In genomic region chr2:135299656-135300244, GRCh38 we compare ENCODE assay signal across 11 cellular contexts.
DNase-seq lines count a peak whose midpoint lies in the region; ATAC-seq, FAIRE-seq and TF ChIP-seq lines count a peak whose summit lies in the region.
"Had no signal": no experiment of that assay in that cellular context is flagged by ENCODE, and none has a peak within 500 bp of the region (broad histone marks: within the 10 kb centered on the region; RNA-seq: fewer than 3 reads in every experiment).

No MANE protein-coding gene starts in this region.

- H3K27me3 ChIP-seq in keratinocyte (ENCODE audit: control insufficient read depth, extremely low read depth, insufficient read depth, low read length): no peaks in the 10 kb centered on the region
- no peaks in the 10 kb centered on the region for H3K27me3 ChIP-seq in neuronal stem cell (ENCODE audit: control insufficient read depth in 3 of 3, insufficient read depth in 3 of 3, low read depth in 1 of 3, low read length in 3 of 3)

- H3K4me2 ChIP-seq in keratinocyte (ENCODE audit: control insufficient read depth, extremely low read depth, insufficient read depth, low read depth, low read length) (peak overlapping the region; percentile 46), neuronal stem cell (ENCODE audit: insufficient read depth, low read length, poor library complexity, severe bottlenecking) (no peak overlapping the region)

- peaks cover 6% of the 10 kb centered on the region for H3K36me3 Mint-ChIP-seq in T-helper 2 cell treated with Interferon-gamma antibody and Interleukin-4, amounts not matched to agents 5 μg/mL and 100 μg/mL, for 36 hours (ENCODE audit: low read depth)

- no CpG with 5 or more reads among the region's 1 CpG for WGBS in neuronal stem cell (ENCODE audit: extremely low coverage in 2 of 2, insufficient read length in 2 of 2, insufficient replicate concordance in 1 of 2), 2 donors

- no peak overlapping the region for H3K27ac Mint-ChIP-seq in T-helper 2 cell treated with Interferon-gamma antibody and Interleukin-4, amounts not matched to agents 5 μg/mL and 100 μg/mL, for 36 hours
- H3K27ac Mint-ChIP-seq: activated CD8-positive, alpha-beta T cell treated with anti-CD3 and anti-CD28 coated beads for 36 hours had no signal

- H3K79me1 ChIP-seq in neuronal stem cell (ENCODE audit: low read depth, low read length): no peaks in the 10 kb centered on the region

- H3K4me1 Mint-ChIP-seq in T-helper 2 cell treated with Interferon-gamma antibody and Interleukin-4, amounts not matched to agents 5 μg/mL and 100 μg/mL, for 36 hours (ENCODE audit: low read depth): peaks cover 7% of the 10 kb centered on the region

- no peak overlapping the region for H4K91ac ChIP-seq in neuronal stem cell (ENCODE audit: low read depth, low read length, poor library complexity)

- H3K14ac ChIP-seq in neuronal stem cell (ENCODE audit: low read length): no peak overlapping the region

- H2AFZ ChIP-seq in keratinocyte (ENCODE audit: control insufficient read depth, low read length) (no peak overlapping the region), neuronal stem cell (ENCODE audit: low read length) (no peak overlapping the region)
- H2AFZ ChIP-seq: parathyroid adenoma had no signal

- H2BK12ac ChIP-seq in neuronal stem cell (ENCODE audit: low read length): no peak overlapping the region

- no peaks in the 10 kb centered on the region for H3K9me3 ChIP-seq in keratinocyte (ENCODE audit: control insufficient read depth, low read depth, low read length)
- peaks cover 9 to 17% of the 10 kb centered on the region in 2 donors for H3K9me3 ChIP-seq in neuronal stem cell (replicated peaks in 1 of 2; ENCODE audit: control insufficient read depth in 2 of 2, insufficient read depth in 1 of 2, low read depth in 1 of 2, low read length in 2 of 2)

- H3K9me1 ChIP-seq in keratinocyte (ENCODE audit: control insufficient read depth, extremely low read depth, insufficient read depth, low read length): no peaks in the 10 kb centered on the region

- H3K18ac ChIP-seq in neuronal stem cell (ENCODE audit: low read length): no peak overlapping the region

- FAIRE-seq in GM18507 (lab: Jason Lieb, UNC) (peak; percentile 38), keratinocyte (lab: Jason Lieb, UNC) (no peak)

- H3K36me3 ChIP-seq in keratinocyte (ENCODE audit: control insufficient read depth in 2 of 2, extremely low read depth in 1 of 2, insufficient read depth in 2 of 2, low read length in 2 of 2): no peaks in the 10 kb centered on the region
- peaks cover 6 to 12% of the 10 kb centered on the region in 2 donors for H3K36me3 ChIP-seq in neuronal stem cell (replicated peaks in 1 of 2; ENCODE audit: control insufficient read depth in 2 of 2, insufficient read depth in 2 of 2, low read length in 2 of 2)

- no peak overlapping the region for H3K27ac ChIP-seq in keratinocyte (ENCODE audit: control insufficient read depth, insufficient read depth, low read length)
- H3K27ac ChIP-seq in neuronal stem cell (replicated peaks; ENCODE audit: low read length): no peak overlapping the region
- H3K27ac ChIP-seq: parathyroid adenoma, RWPE1 had no signal

- no peak overlapping the region for H3K9ac ChIP-seq in keratinocyte (ENCODE audit: control insufficient read depth, extremely low read depth, insufficient read depth, low read length)
- no peak overlapping the region for H3K9ac ChIP-seq in neuronal stem cell (ENCODE audit: low read depth, low read length, poor library complexity)
- H3K9ac ChIP-seq: parathyroid adenoma had no signal

- no peak overlapping the region for H4K8ac ChIP-seq in neuronal stem cell (ENCODE audit: low read depth, low read length)

- DNase-seq in GM18507 (ENCODE audit: extremely low spot score, insufficient read length, low read depth) (no peak), RPMI7951 (ENCODE audit: low read depth) (peak; percentile 58), keratinocyte (ENCODE audit: low read depth, low spot score) (no peak), left cardiac atrium (no peak), ecto neural progenitor cell (ENCODE audit: low spot score) (no peak), neuronal stem cell (ENCODE audit: low spot score) (no peak)
- no peak for DNase-seq in T-helper 2 cell treated with Interferon-gamma antibody and Interleukin-4, amounts not matched to agents 5 μg/mL and 100 μg/mL, for 36 hours (ENCODE audit: low spot score)
- DNase-seq: activated CD8-positive, alpha-beta T cell treated with anti-CD3 and anti-CD28 coated beads for 36 hours had no signal

- no peaks in the 10 kb centered on the region for H3K27me3 Mint-ChIP-seq in T-helper 2 cell treated with Interferon-gamma antibody and Interleukin-4, amounts not matched to agents 5 μg/mL and 100 μg/mL, for 36 hours (ENCODE audit: low read depth)
- H3K27me3 Mint-ChIP-seq: activated CD8-positive, alpha-beta T cell treated with anti-CD3 and anti-CD28 coated beads for 36 hours had no signal

- H2AK5ac ChIP-seq in neuronal stem cell (ENCODE audit: low read depth, low read length): no peak overlapping the region

- peaks cover 4% of the 10 kb centered on the region for H3K9me3 Mint-ChIP-seq in T-helper 2 cell treated with Interferon-gamma antibody and Interleukin-4, amounts not matched to agents 5 μg/mL and 100 μg/mL, for 36 hours

- no peak overlapping the region for H3K4me3 ChIP-seq in keratinocyte (ENCODE audit: control insufficient read depth in 2 of 3, extremely low read depth in 1 of 3, insufficient read depth in 2 of 3, low read depth in 1 of 3, low read length in 3 of 3)
- no peak overlapping the region for H3K4me3 ChIP-seq in neuronal stem cell (ENCODE audit: low read length in 2 of 2)

- ATAC-seq in HG02938 (IDR thresholded peaks at IDR 0.05; ENCODE audit: unreplicated experiment) (peak; percentile 80), left cardiac atrium (no peak)
- ATAC-seq: activated CD8-positive, alpha-beta T cell treated with anti-CD3 and anti-CD28 coated beads for 36 hours had no signal

- dilution Hi-C loops in keratinocyte (cut with MboI; ENCODE audit: extremely low pct_ligation_motif_present, low sequenced_read_pairs): no loop called here

- H3K4me3 Mint-ChIP-seq in T-helper 2 cell treated with Interferon-gamma antibody and Interleukin-4, amounts not matched to agents 5 μg/mL and 100 μg/mL, for 36 hours: no peak overlapping the region
- H3K4me3 Mint-ChIP-seq: activated CD8-positive, alpha-beta T cell treated with anti-CD3 and anti-CD28 coated beads for 36 hours had no signal

- no peak overlapping the region for H2BK5ac ChIP-seq in neuronal stem cell (ENCODE audit: low read length)

- no peak overlapping the region for H2BK120ac ChIP-seq in neuronal stem cell (ENCODE audit: low read depth, low read length)

- H3K79me2 ChIP-seq in keratinocyte (ENCODE audit: control insufficient read depth, insufficient read depth, low read length): no peaks in the 10 kb centered on the region
- H3K79me2 ChIP-seq: parathyroid adenoma had no signal

- intact Hi-C loops in left cardiac atrium (cut with DNase I): no loop called here

- H2BK15ac ChIP-seq in neuronal stem cell (ENCODE audit: low read length): no peak overlapping the region

- no peak for TF ChIP-seq CTCF in keratinocyte (optimal IDR thresholded peaks at IDR 0.05 in 1 of 3, IDR thresholded peaks at IDR 0.05 in 1 of 3, conservative IDR thresholded peaks at IDR 0.05 in 1 of 3; ENCODE audit: extremely low read depth in 1 of 3, insufficient read depth in 2 of 3, low read length in 3 of 3)

- H3K23ac ChIP-seq in neuronal stem cell (ENCODE audit: low read depth, low read length, poor library complexity): no peak overlapping the region

- H4K20me1 ChIP-seq in keratinocyte (ENCODE audit: control insufficient read depth, extremely low read depth, insufficient read depth, low read length): no peaks in the 10 kb centered on the region

- H3K4me1 ChIP-seq in keratinocyte (ENCODE audit: control insufficient read depth, extremely low read depth, insufficient read depth, low read length): peaks cover 19% of the 10 kb centered on the region
- no peaks in the 10 kb centered on the region for H3K4me1 ChIP-seq in neuronal stem cell (ENCODE audit: control insufficient read depth in 2 of 2, insufficient read depth in 1 of 2, low read depth in 1 of 2, low read length in 2 of 2)
- H3K4me1 ChIP-seq: parathyroid adenoma had no signal

- H3K4ac ChIP-seq in neuronal stem cell (ENCODE audit: low read length): no peak overlapping the region
